ENCODE assay signal across 27 cellular contexts in genomic region chrX:69297521-69297920, GRCh38.
"Had no signal": no experiment of that assay in that cellular context is flagged by ENCODE, and none has a peak within 500 bp of the region (broad histone marks: within the 10 kb centered on the region; RNA-seq: fewer than 3 reads in every experiment).

No MANE protein-coding gene starts in this region.

- H3K9me3 Mint-ChIP-seq: activated naive CD4-positive, alpha-beta T cell treated with anti-CD3 and anti-CD28 coated beads, Interleukin-2, amount 50 U/mL, for 72 hours; activated naive CD8-positive, alpha-beta T cell treated with anti-CD3 and anti-CD28 coated beads, Interleukin-2, amount 50 U/mL, for 24 hours; activated T-cell treated with anti-CD3 and anti-CD28 coated beads, Interleukin-2, amount 50 U/mL, for 4 hours; T-helper 1 cell treated with Interleukin-12 subunit alpha and Interleukin-12 subunit beta and Interleukin-4 antibody, amounts not matched to agents 30 μg/mL and 1 μg/mL, for 36 hours had no signal

- H3K4me1 ChIP-seq: ascending aorta, body of pancreas, Peyer's patch, SJSA1 had no signal

- ATAC-seq: activated CD4-positive, CD25-positive, alpha-beta regulatory T cell treated with anti-CD3 and anti-CD28 coated beads, Interleukin-2, amount 50 U/mL, for 24 hours; activated CD8-positive, alpha-beta T cell treated with anti-CD3 and anti-CD28 coated beads, Interleukin-2, amount 10 ng/mL, durations not matched to agents 7 days and 5 days; activated naive CD4-positive, alpha-beta T cell treated with anti-CD3 and anti-CD28 coated beads, Interleukin-2, amount 50 U/mL, for 72 hours; activated naive CD8-positive, alpha-beta T cell treated with anti-CD3 and anti-CD28 coated beads, Interleukin-2, amount 50 U/mL, for 24 hours; activated T-cell treated with anti-CD3 and anti-CD28 coated beads, Interleukin-2, amount 50 U/mL, for 4 hours; body of pancreas had no signal

- H3K36me3 ChIP-seq: ascending aorta, Peyer's patch, SJSA1 had no signal

- H3K36me3 Mint-ChIP-seq: activated naive CD4-positive, alpha-beta T cell treated with anti-CD3 and anti-CD28 coated beads, Interleukin-2, amount 50 U/mL, for 72 hours had no signal

- DNase-seq: activated CD4-positive, alpha-beta T cell treated with anti-CD3 and anti-CD28 coated beads for 4 hours; activated CD4-positive, alpha-beta T cell treated with anti-CD3 and anti-CD28 coated beads, Interleukin-2, amount 50 U/mL, for 4 hours; activated CD8-positive, alpha-beta T cell treated with anti-CD3 and anti-CD28 coated beads, Interleukin-2, amount 10 ng/mL, durations not matched to agents 7 days and 5 days; activated effector memory CD4-positive, alpha-beta T cell treated with anti-CD3 and anti-CD28 coated beads, Interleukin-2, amount 50 U/mL, for 16 hours; activated naive CD4-positive, alpha-beta T cell treated with Interleukin-2 at 50 U/mL for 16 hours; activated naive CD8-positive, alpha-beta T cell treated with anti-CD3 and anti-CD28 coated beads, Interleukin-2, amount 50 U/mL, for 24 hours; activated T-cell treated with anti-CD3 and anti-CD28 coated beads, Interleukin-2, amount 50 U/mL, for 4 hours; amniotic stem cell; body of pancreas; central memory CD4-positive, alpha-beta T cell; NCI-H1092 treated with DMSO at 0.1 percent for 48 hours; NCI-H1417 treated with DMSO at 0.1 percent for 48 hours; NCI-H1694; NCI-H2029; NCI-H2107; NCI-H510A treated with DMSO at 0.1 percent for 48 hours; NCI-H774; NK-92 treated with Interleukin-12 subunit alpha and Interleukin-12 subunit beta, amount 100 ng/mL, for 24 hours; Peyer's patch; Right ventricle myocardium superior had no signal

- H3K27ac ChIP-seq: ascending aorta, body of pancreas, KMS-11, Peyer's patch, RWPE1, SJSA1 had no signal

- H3K27ac Mint-ChIP-seq: activated CD8-positive, alpha-beta T cell treated with anti-CD3 and anti-CD28 coated beads, Interleukin-2, amount 10 ng/mL, durations not matched to agents 7 days and 5 days; activated naive CD4-positive, alpha-beta T cell treated with anti-CD3 and anti-CD28 coated beads, Interleukin-2, amount 50 U/mL, for 72 hours; activated naive CD8-positive, alpha-beta T cell treated with anti-CD3 and anti-CD28 coated beads, Interleukin-2, amount 50 U/mL, for 24 hours; T-helper 1 cell treated with Interleukin-12 subunit alpha and Interleukin-12 subunit beta and Interleukin-4 antibody, amounts not matched to agents 30 μg/mL and 1 μg/mL, for 36 hours had no signal

- H3K4me1 Mint-ChIP-seq: activated naive CD8-positive, alpha-beta T cell treated with anti-CD3 and anti-CD28 coated beads, Interleukin-2, amount 50 U/mL, for 24 hours had no signal

- H3K9me3 ChIP-seq: ascending aorta, body of pancreas, Peyer's patch, SJSA1 had no signal

- H3K4me3 Mint-ChIP-seq: activated CD8-positive, alpha-beta T cell treated with anti-CD3 and anti-CD28 coated beads, Interleukin-2, amount 10 ng/mL, durations not matched to agents 7 days and 5 days; activated naive CD8-positive, alpha-beta T cell treated with anti-CD3 and anti-CD28 coated beads, Interleukin-2, amount 50 U/mL, for 24 hours; activated T-cell treated with anti-CD3 and anti-CD28 coated beads, Interleukin-2, amount 50 U/mL, for 4 hours; T-helper 1 cell treated with Interleukin-12 subunit alpha and Interleukin-12 subunit beta and Interleukin-4 antibody, amounts not matched to agents 30 μg/mL and 1 μg/mL, for 36 hours had no signal

- H3K27me3 ChIP-seq: ascending aorta, body of pancreas, Peyer's patch, SJSA1 had no signal

- H3K4me3 ChIP-seq: ascending aorta, body of pancreas, Peyer's patch, SJSA1 had no signal
